18 cellular contexts compared by ENCODE assay signal in genomic region chr12:62865090-62865489, GRCh38.
DNase-seq lines count a peak whose midpoint lies in the region; ATAC-seq and TF ChIP-seq lines count a peak whose summit lies in the region.
"Had no signal": no experiment of that assay in that cellular context is flagged by ENCODE, and none has a peak within 500 bp of the region (broad histone marks: within the 10 kb centered on the region; RNA-seq: fewer than 3 reads in every experiment).

No MANE protein-coding gene starts in this region.

- CTCF ChIA-PET in IMR-90 (lab: Yijun Ruan, JAX): interaction anchor here (1.0 to 2.2 kb wide), 2 partner anchors 10 to 16 kb away, joined by 3 to 9 read pairs; no protein-coding TSS in a partner anchor

- H3K9ac ChIP-seq in IMR-90 (ENCODE audit: low read depth, low read length): no peak overlapping the region

- H3K27ac ChIP-seq in IMR-90 (ENCODE audit: insufficient read depth, low read length) (no peak overlapping the region), dorsolateral prefrontal cortex (peak overlapping the region in 58 of 59 donors; percentile 1 to 92 (median 76)), osteoblast (ENCODE audit: low read depth, low read length) (peak overlapping the region; percentile 93)
- H3K27ac ChIP-seq: testis had no signal

- no peak overlapping the region for H4K5ac ChIP-seq in IMR-90 (ENCODE audit: low read depth, low read length)

- peaks cover 50% of the 10 kb centered on the region for H3K4me1 Mint-ChIP-seq in type B pancreatic cell (ENCODE audit: unreplicated experiment)
- H3K4me1 Mint-ChIP-seq in T-helper 17 cell: no peaks in the 10 kb centered on the region
- H3K4me1 Mint-ChIP-seq: B cell had no signal

- intact Hi-C loops in IMR-90 (cut with micrococcal nuclease) (no loop called here), dorsolateral prefrontal cortex (cut with DNase I) (no loop called here)

- peak overlapping the region; percentile 78 for H2BK120ac ChIP-seq in IMR-90 (ENCODE audit: low read depth, low read length)

- H3K4me1 ChIP-seq in IMR-90 (ENCODE audit: control insufficient read depth, insufficient read depth, low read length) (peaks cover 25% of the 10 kb centered on the region), osteoblast (ENCODE audit: insufficient read depth, low read length) (peaks cover 66% of the 10 kb centered on the region)

- 0 out of 2 replicates have a peak overlapping the region, but pooled peaks have one; percentile 27 for H3K23ac ChIP-seq in IMR-90 (ENCODE audit: low read depth, low read length)

- H3K4me2 ChIP-seq in IMR-90 (ENCODE audit: low read depth, low read length): no peak overlapping the region
- H3K4me2 ChIP-seq in osteoblast (ENCODE audit: insufficient read depth, low read length): peak overlapping the region; percentile 5

- H3K4me3 Mint-ChIP-seq in type B pancreatic cell (no peak overlapping the region), T-helper 17 cell (no peak overlapping the region)
- H3K4me3 Mint-ChIP-seq: activated CD8-positive, alpha-beta T cell treated with anti-CD3 and anti-CD28 coated beads for 36 hours; activated T-cell treated with anti-CD3 and anti-CD28 coated beads, Interleukin-2, amount 50 U/mL, for 24 hours; B cell; endodermal cell had no signal

- H2AK5ac ChIP-seq in IMR-90 (ENCODE audit: low read depth, low read length): peak overlapping the region; percentile 76; the same call in 1 of the 2 replicates

- H3K79me1 ChIP-seq in IMR-90 (ENCODE audit: low read depth in 1 of 2, low read length in 2 of 2): 0 out of 4 replicates have a peak, but pooled peaks cover 0 to 2% of the 10 kb centered on the region in 2 experiments

- in situ Hi-C loops in IMR-90 (cut with MboI; ENCODE audit: low sequenced_read_pairs): no loop called here

- TF ChIP-seq POLR2A in IMR-90 (IDR thresholded peaks at IDR 0.05; ENCODE audit: low read depth, low read length): no peak

- no peak overlapping the region for H2AFZ ChIP-seq in IMR-90 (replicated peaks; ENCODE audit: low read length, poor library complexity)
- H2AFZ ChIP-seq in osteoblast (ENCODE audit: low read length): peak overlapping the region; percentile 16

- peak overlapping the region; percentile 19 for H2AK9ac ChIP-seq in IMR-90 (replicated peaks; ENCODE audit: low read depth, low read length, poor library complexity)

- H3K36me3 Mint-ChIP-seq in type B pancreatic cell (no peaks in the 10 kb centered on the region), T-helper 17 cell (ENCODE audit: low read depth) (no peaks in the 10 kb centered on the region)

- DNase-seq in IMR-90 (no peak), dorsolateral prefrontal cortex (peak in 2 of 10 donors; percentile 21 to 41), osteoblast (ENCODE audit: insufficient read length, low spot score, missing footprints) (no peak), type B pancreatic cell (ENCODE audit: extremely low spot score, unreplicated experiment) (no peak), 8988T (no peak), T-helper 17 cell (no peak)
- no peak for DNase-seq in stimulated activated CD4-positive, alpha-beta T cell treated with anti-CD3 and anti-CD28 coated beads, Interleukin-2, amount 100 ng/mL, for 48 hours
- DNase-seq: activated CD8-positive, alpha-beta T cell treated with anti-CD3 and anti-CD28 coated beads for 36 hours; activated naive CD4-positive, alpha-beta T cell treated with Interleukin-2 at 50 U/mL for 16 hours; activated T-cell treated with anti-CD3 and anti-CD28 coated beads, Interleukin-2, amount 50 U/mL, for 24 hours; endodermal cell; glutamatergic neuron; mucosa of descending colon; NCI-H1694 treated with DMSO at 0.1 percent for 48 hours; NCI-H526 treated with DMSO at 0.1 percent for 48 hours; testis had no signal

- H3K9me3 ChIP-seq in IMR-90 (ENCODE audit: control insufficient read depth, insufficient read depth, low read length) (no peaks in the 10 kb centered on the region), osteoblast (ENCODE audit: low read depth, low read length) (no peaks in the 10 kb centered on the region), T-helper 17 cell (ENCODE audit: control insufficient read depth, low read length, poor library complexity, severe bottlenecking) (no peaks in the 10 kb centered on the region)
- H3K9me3 ChIP-seq: mucosa of descending colon, testis had no signal

- H2BK20ac ChIP-seq in IMR-90 (ENCODE audit: low read depth, low read length): peak overlapping the region; percentile 92

- TF ChIP-seq CTCF in IMR-90 (conservative IDR thresholded peaks at IDR 0.05; ENCODE audit: low read depth, low read length) (no peak), dorsolateral prefrontal cortex (IDR thresholded peaks at IDR 0.05 in 54 of 56, conservative IDR thresholded peaks at IDR 0.05 in 2 of 56; ENCODE audit: low read depth in 1 of 56, partially characterized antibody in 56 of 56) (no peak), osteoblast (IDR thresholded peaks at IDR 0.05; ENCODE audit: extremely low read depth, low read depth, low read length) (no peak), type B pancreatic cell (conservative IDR thresholded peaks at IDR 0.05) (no peak)

- POLR2A ChIA-PET in IMR-90 (lab: Charles Lee; ENCODE audit: unreplicated experiment): no interaction called here

- H3K56ac ChIP-seq in IMR-90 (ENCODE audit: extremely low read depth, insufficient read depth, low read length): no peak overlapping the region

- H3K14ac ChIP-seq in IMR-90 (replicated peaks; ENCODE audit: low read depth, low read length): peak overlapping the region; percentile 73

- WGBS in IMR-90 (ENCODE audit: extremely low coverage in 2 of 2, insufficient read length in 1 of 2), 2 experiments: 56% methylated on average over 1 of the region's 2 CpGs; no CpG with 5 or more reads in 1 of the 2 experiments

- H4K8ac ChIP-seq in IMR-90 (ENCODE audit: low read depth in 2 of 2, low read length in 2 of 2): 0 out of 4 replicates have a peak overlapping the region, but pooled peaks of 1 of the 2 experiments have one; percentile 38

- H3K27me3 ChIP-seq in IMR-90 (ENCODE audit: control insufficient read depth, insufficient read depth, low read length) (no peaks in the 10 kb centered on the region), dorsolateral prefrontal cortex (no peaks in the 10 kb centered on the region), osteoblast (ENCODE audit: insufficient read depth, low read length) (no peaks in the 10 kb centered on the region)
- H3K27me3 ChIP-seq: testis had no signal

- no peak overlapping the region for H2BK5ac ChIP-seq in IMR-90 (ENCODE audit: low read depth, low read length, poor library complexity, severe bottlenecking)

- H3K36me3 ChIP-seq in IMR-90 (ENCODE audit: control insufficient read depth, insufficient read depth, low read length) (no peaks in the 10 kb centered on the region), osteoblast (ENCODE audit: insufficient read depth, low read length) (no peaks in the 10 kb centered on the region)

- H3K9me1 ChIP-seq in IMR-90 (ENCODE audit: insufficient read depth, low read length): peaks cover 15% of the 10 kb centered on the region

- H2BK15ac ChIP-seq in IMR-90 (ENCODE audit: low read depth, low read length): peak overlapping the region; percentile 68; the same call in 1 of the 3 replicates

- H4K91ac ChIP-seq in IMR-90 (ENCODE audit: insufficient read depth, low read depth, low read length): peak overlapping the region; percentile 45; the same call in 1 of the 2 replicates

- no peak for TF ChIP-seq RAD21 in IMR-90 (IDR thresholded peaks at IDR 0.05; ENCODE audit: low read length)

- no TSS peak for BruUV-seq in IMR-90 (replicated peaks; lab: Mats Ljungman, UMichigan)

- peak overlapping the region; percentile 89 for H3K4ac ChIP-seq in IMR-90 (ENCODE audit: low read depth, low read length)

- H3K27me3 Mint-ChIP-seq in type B pancreatic cell: no peaks in the 10 kb centered on the region
- H3K27me3 Mint-ChIP-seq in T-helper 17 cell: peaks cover 53% of the 10 kb centered on the region

- H4K20me1 ChIP-seq in IMR-90 (ENCODE audit: insufficient read depth, low read length) (no peaks in the 10 kb centered on the region), osteoblast (ENCODE audit: insufficient read depth, low read length) (no peaks in the 10 kb centered on the region)

- H3K9me3 Mint-ChIP-seq in type B pancreatic cell: peaks cover 4% of the 10 kb centered on the region
- H3K9me3 Mint-ChIP-seq: activated CD8-positive, alpha-beta T cell treated with anti-CD3 and anti-CD28 coated beads for 36 hours; activated T-cell treated with anti-CD3 and anti-CD28 coated beads, Interleukin-2, amount 50 U/mL, for 24 hours; endodermal cell had no signal

- no peak overlapping the region for H3K18ac ChIP-seq in IMR-90 (ENCODE audit: low read depth, low read length)

- H3K79me2 ChIP-seq in osteoblast (ENCODE audit: insufficient read depth, low read length): peaks cover 11% of the 10 kb centered on the region

- peak overlapping the region; percentile 54 for H3K27ac Mint-ChIP-seq in type B pancreatic cell
- no peak overlapping the region for H3K27ac Mint-ChIP-seq in T-helper 17 cell
- H3K27ac Mint-ChIP-seq: activated CD8-positive, alpha-beta T cell treated with anti-CD3 and anti-CD28 coated beads for 36 hours; activated T-cell treated with anti-CD3 and anti-CD28 coated beads, Interleukin-2, amount 50 U/mL, for 24 hours; B cell; endodermal cell had no signal

- H3K4me3 ChIP-seq in IMR-90 (ENCODE audit: insufficient read depth, low read depth, low read length): no peak overlapping the region
- H3K4me3 ChIP-seq in dorsolateral prefrontal cortex: peak overlapping the region in 4 of 59 donors; percentile 9 to 20 (median 16)
- no peak overlapping the region for H3K4me3 ChIP-seq in osteoblast (ENCODE audit: insufficient read depth, low read length)
- H3K4me3 ChIP-seq: mucosa of descending colon, testis had no signal

- no peak for ATAC-seq in IMR-90 (ENCODE audit: low read depth)
- no peak for ATAC-seq in T-helper 17 cell
- ATAC-seq: activated CD4-positive, CD25-positive, alpha-beta regulatory T cell treated with anti-CD3 and anti-CD28 coated beads, Interleukin-2, amount 50 U/mL, for 24 hours; activated CD8-positive, alpha-beta T cell treated with anti-CD3 and anti-CD28 coated beads for 36 hours; mucosa of descending colon had no signal

- dilution Hi-C loops in IMR-90 (cut with HindIII; ENCODE audit: low sequenced_read_pairs, unreplicated experiment): no loop called here

TF ChIP-seq in IMR-90, 13 proteins besides CTCF, POLR2A, EP300 and RAD21 (continues in another document):
- TF ChIP-seq RCOR1 (IDR thresholded peaks at IDR 0.05; ENCODE audit: insufficient replicate concordance, low read length): no peak
- TF ChIP-seq, protein P1, sequence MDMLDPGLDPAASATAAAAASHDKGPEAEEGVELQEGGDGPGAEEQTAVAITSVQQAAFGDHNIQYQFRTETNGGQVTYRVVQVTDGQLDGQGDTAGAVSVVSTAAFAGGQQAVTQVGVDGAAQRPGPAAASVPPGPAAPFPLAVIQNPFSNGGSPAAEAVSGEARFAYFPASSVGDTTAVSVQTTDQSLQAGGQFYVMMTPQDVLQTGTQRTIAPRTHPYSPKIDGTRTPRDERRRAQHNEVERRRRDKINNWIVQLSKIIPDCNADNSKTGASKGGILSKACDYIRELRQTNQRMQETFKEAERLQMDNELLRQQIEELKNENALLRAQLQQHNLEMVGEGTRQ (IDR thresholded peaks at IDR 0.05; ENCODE audit: low read depth, low read length): no peak
- no peak for TF ChIP-seq MAZ (IDR thresholded peaks at IDR 0.05; ENCODE audit: borderline replicate concordance, low read depth, low read length)
- TF ChIP-seq MAFK (IDR thresholded peaks at IDR 0.05; ENCODE audit: low read depth, low read length): no peak
- TF ChIP-seq RFX5 (IDR thresholded peaks at IDR 0.05; ENCODE audit: low read depth, low read length): no peak
